ENCODE assay signal across 21 cellular contexts in genomic region chr15:75468908-75469307, GRCh38. TPM values are rescaled to one million over a fixed set of nuclear protein-coding genes. Genes with fewer than 3 reads are reported as not detected.
DNase-seq lines count a peak whose midpoint lies in the region; ATAC-seq and TF ChIP-seq lines count a peak whose summit lies in the region.
"Had no signal": no experiment of that assay in that cellular context is flagged by ENCODE, and none has a peak within 500 bp of the region (broad histone marks: within the 10 kb centered on the region; RNA-seq: fewer than 3 reads in every experiment).

No MANE protein-coding gene starts in this region.

- peaks cover 37% of the 10 kb centered on the region for H3K36me3 ChIP-seq in Karpas-422 (ENCODE audit: insufficient read depth, low read length)

- no peaks in the 10 kb centered on the region for H3K9me3 ChIP-seq in Karpas-422 (ENCODE audit: low read length)
- H3K9me3 ChIP-seq: psoas muscle, thoracic aorta had no signal

- H4K20me1 ChIP-seq in Karpas-422 (ENCODE audit: insufficient read depth, low read depth, low read length): no peaks in the 10 kb centered on the region

- no peaks in the 10 kb centered on the region for H3K4me1 ChIP-seq in Karpas-422 (ENCODE audit: low read length)
- H3K4me1 ChIP-seq: psoas muscle had no signal

- intact Hi-C loops in left ventricle myocardium superior (cut with micrococcal nuclease) (no loop called here), cardiac septum (cut with DNase I) (no loop called here)

- H2AFZ ChIP-seq in Karpas-422 (ENCODE audit: low read length): no peak overlapping the region

- no peaks in the 10 kb centered on the region for H3K9me2 ChIP-seq in Karpas-422 (replicated peaks; ENCODE audit: insufficient read depth, low read length)

- no peak overlapping the region for H3K4me3 ChIP-seq in Karpas-422 (ENCODE audit: low read length)
- H3K4me3 ChIP-seq: psoas muscle, smooth muscle cell, thoracic aorta had no signal

- no peak overlapping the region for H3K27ac ChIP-seq in Karpas-422 (ENCODE audit: low read length)
- H3K27ac ChIP-seq: HL-60, psoas muscle, thoracic aorta had no signal

- peak; percentile 57 for DNase-seq in left ventricle myocardium superior
- no peak for DNase-seq in cardiac septum (ENCODE audit: low spot score)
- DNase-seq in kidney tubule cell (ENCODE audit: low spot score): peak; percentile 56
- no peak for DNase-seq in Karpas-422
- no peak for DNase-seq in hippocampal formation (lab: John Stamatoyannopoulos, UW)
- DNase-seq: activated CD4-positive, CD25-positive, alpha-beta regulatory T cell; CD4-positive, CD25-positive, alpha-beta regulatory T cell; cerebellar nuclear complex; kidney glomerular epithelial cell; NCI-H1105 treated with DMSO at 0.1 percent for 48 hours; NCI-H2029 treated with DMSO at 0.1 percent for 48 hours; NCI-H446; stimulated activated CD4-positive, alpha-beta T cell treated with anti-CD3 and anti-CD28 coated beads, Interleukin-4, amount 100 ng/mL, for 1 hour; stimulated activated naive CD4-positive, alpha-beta T cell; T1000 had no signal

- no peaks in the 10 kb centered on the region for H3K27me3 ChIP-seq in Karpas-422 (ENCODE audit: low read length)

- ATAC-seq in left ventricle myocardium superior (no peak), HG03565 (IDR thresholded peaks at IDR 0.05; ENCODE audit: unreplicated experiment) (no peak)
- ATAC-seq: psoas muscle had no signal

- H3K79me2 ChIP-seq in Karpas-422 (ENCODE audit: low read length): no peaks in the 10 kb centered on the region

- no peak overlapping the region for H3K9ac ChIP-seq in Karpas-422 (ENCODE audit: low read length)

- H3K4me2 ChIP-seq in Karpas-422 (ENCODE audit: low read depth, low read length, poor library complexity, severe bottlenecking): no peak overlapping the region
- H3K4me2 ChIP-seq: smooth muscle cell had no signal

TF ChIP-seq in PFSK-1, 5 proteins besides CTCF, POLR2A, EP300 and RAD21:
- TF ChIP-seq POLR2AphosphoS5 (IDR thresholded peaks at IDR 0.05; ENCODE audit: low read depth, low read length) (0 out of 2 replicates have a peak, but pooled peaks have one; percentile 10), SIN3A (IDR thresholded peaks at IDR 0.05; ENCODE audit: borderline replicate concordance, insufficient read depth, low read length) (no peak), TAF1 (IDR thresholded peaks at IDR 0.05; ENCODE audit: borderline replicate concordance, insufficient read depth, low read length) (no peak), FOXP2 (optimal IDR thresholded peaks at IDR 0.05; ENCODE audit: borderline replicate concordance, extremely low read depth, extremely low read length, insufficient read depth) (no peak)
- TF ChIP-seq, protein P1, sequence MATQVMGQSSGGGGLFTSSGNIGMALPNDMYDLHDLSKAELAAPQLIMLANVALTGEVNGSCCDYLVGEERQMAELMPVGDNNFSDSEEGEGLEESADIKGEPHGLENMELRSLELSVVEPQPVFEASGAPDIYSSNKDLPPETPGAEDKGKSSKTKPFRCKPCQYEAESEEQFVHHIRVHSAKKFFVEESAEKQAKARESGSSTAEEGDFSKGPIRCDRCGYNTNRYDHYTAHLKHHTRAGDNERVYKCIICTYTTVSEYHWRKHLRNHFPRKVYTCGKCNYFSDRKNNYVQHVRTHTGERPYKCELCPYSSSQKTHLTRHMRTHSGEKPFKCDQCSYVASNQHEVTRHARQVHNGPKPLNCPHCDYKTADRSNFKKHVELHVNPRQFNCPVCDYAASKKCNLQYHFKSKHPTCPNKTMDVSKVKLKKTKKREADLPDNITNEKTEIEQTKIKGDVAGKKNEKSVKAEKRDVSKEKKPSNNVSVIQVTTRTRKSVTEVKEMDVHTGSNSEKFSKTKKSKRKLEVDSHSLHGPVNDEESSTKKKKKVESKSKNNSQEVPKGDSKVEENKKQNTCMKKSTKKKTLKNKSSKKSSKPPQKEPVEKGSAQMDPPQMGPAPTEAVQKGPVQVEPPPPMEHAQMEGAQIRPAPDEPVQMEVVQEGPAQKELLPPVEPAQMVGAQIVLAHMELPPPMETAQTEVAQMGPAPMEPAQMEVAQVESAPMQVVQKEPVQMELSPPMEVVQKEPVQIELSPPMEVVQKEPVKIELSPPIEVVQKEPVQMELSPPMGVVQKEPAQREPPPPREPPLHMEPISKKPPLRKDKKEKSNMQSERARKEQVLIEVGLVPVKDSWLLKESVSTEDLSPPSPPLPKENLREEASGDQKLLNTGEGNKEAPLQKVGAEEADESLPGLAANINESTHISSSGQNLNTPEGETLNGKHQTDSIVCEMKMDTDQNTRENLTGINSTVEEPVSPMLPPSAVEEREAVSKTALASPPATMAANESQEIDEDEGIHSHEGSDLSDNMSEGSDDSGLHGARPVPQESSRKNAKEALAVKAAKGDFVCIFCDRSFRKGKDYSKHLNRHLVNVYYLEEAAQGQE (IDR thresholded peaks at IDR 0.05; ENCODE audit: insufficient read depth in 1 of 2, low read depth in 2 of 2, low read length in 2 of 2): no peak

RNA-seq across cellular contexts. Expression of gene SIN3A, which starts 17.4 kb away (rescaled TPM):
- total RNA-seq in left ventricle myocardium superior (28.3 TPM), cardiac septum (30.6 TPM)
- 28.4 TPM for polyA plus RNA-seq in PFSK-1 (2012; ENCODE audit: insufficient read length, low read depth)
- total RNA-seq in Karpas-422 (2014; rRNA removed; shearing (Covaris generic); ENCODE audit: low replicate concordance): 28.9 and 45.3 TPM in 2 replicates

Comparison
In these comparisons a context has a peak if more than half of its experiments do, and no peak if none do; other contexts are left out.
1. DNase-seq: peak in left ventricle myocardium superior (single experiment) and kidney tubule cell (single experiment); none in cardiac septum (single experiment), Karpas-422 (single experiment) and hippocampal formation (0 of 2).